17 cellular contexts compared by ENCODE assay signal in the genomic region with DNA sequence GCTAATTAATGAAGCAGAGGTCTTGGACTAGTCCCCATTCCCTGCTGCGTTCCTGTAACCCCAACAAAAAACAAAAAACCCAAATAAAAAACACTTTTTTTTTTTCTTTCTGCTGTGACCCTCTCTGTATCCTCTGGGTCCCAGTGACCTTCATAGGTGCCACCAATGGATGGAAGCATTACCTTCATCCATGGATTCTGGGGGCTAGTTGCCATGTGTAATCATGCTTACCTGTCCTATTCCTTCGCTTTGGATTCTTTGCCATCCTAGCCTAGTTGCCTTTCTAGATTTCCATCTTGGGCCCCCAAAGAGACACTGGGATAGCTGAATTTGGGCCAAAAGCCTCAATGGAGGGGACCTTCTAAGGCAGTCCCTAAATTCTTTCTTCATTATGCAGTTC.
DNase-seq lines count a peak whose midpoint lies in the region; ATAC-seq and TF ChIP-seq lines count a peak whose summit lies in the region.
"Had no signal": no experiment of that assay in that cellular context is flagged by ENCODE, and none has a peak within 500 bp of the region (broad histone marks: within the 10 kb centered on the region; RNA-seq: fewer than 3 reads in every experiment).

No MANE protein-coding gene starts in this region.

- POLR2A ChIA-PET in activated CD4-positive, alpha-beta memory T cell treated with anti-CD3 and anti-CD28 coated beads, Interleukin-2, amount 10 ng/mL, durations not matched to agents 7 days and 5 days (lab: Charles Lee): no interaction called here

- no peak overlapping the region for H3K27ac Mint-ChIP-seq in activated naive CD4-positive, alpha-beta T cell treated with anti-CD3 and anti-CD28 coated beads, Interleukin-2, amount 50 U/mL, for 72 hours
- no peak overlapping the region for H3K27ac Mint-ChIP-seq in activated CD4-positive, alpha-beta memory T cell treated with anti-CD3 and anti-CD28 coated beads, Interleukin-2, amount 10 ng/mL, durations not matched to agents 7 days and 5 days
- H3K27ac Mint-ChIP-seq: H9 had no signal

- WGBS in aorta, 2 donors: 82 to 87% methylated on average over 2 of the region's 2 CpGs

- no peaks in the 10 kb centered on the region for H3K27me3 ChIP-seq in aorta (ENCODE audit: control insufficient read depth in 1 of 2, insufficient read depth in 2 of 2, low read length in 1 of 2)

- CTCF ChIA-PET in activated CD4-positive, alpha-beta memory T cell treated with anti-CD3 and anti-CD28 coated beads, Interleukin-2, amount 10 ng/mL, durations not matched to agents 7 days and 5 days (lab: Charles Lee): no interaction called here

- H3K9me3 Mint-ChIP-seq in activated naive CD4-positive, alpha-beta T cell treated with anti-CD3 and anti-CD28 coated beads, Interleukin-2, amount 50 U/mL, for 72 hours: peaks cover 0 to 19% of the 10 kb centered on the region in 2 donors
- H3K9me3 Mint-ChIP-seq in activated CD4-positive, alpha-beta memory T cell treated with anti-CD3 and anti-CD28 coated beads, Interleukin-2, amount 10 ng/mL, durations not matched to agents 7 days and 5 days: peaks cover 20% of the 10 kb centered on the region
- H3K9me3 Mint-ChIP-seq: central memory CD8-positive, alpha-beta T cell had no signal

- peaks cover 0 to 10% of the 10 kb centered on the region in 2 donors for H3K36me3 Mint-ChIP-seq in activated naive CD4-positive, alpha-beta T cell treated with anti-CD3 and anti-CD28 coated beads, Interleukin-2, amount 50 U/mL, for 72 hours
- H3K36me3 Mint-ChIP-seq in activated CD4-positive, alpha-beta memory T cell treated with anti-CD3 and anti-CD28 coated beads, Interleukin-2, amount 10 ng/mL, durations not matched to agents 7 days and 5 days (ENCODE audit: low read depth): no peaks in the 10 kb centered on the region

- H3K27ac ChIP-seq in aorta (ENCODE audit: low read depth in 1 of 2, low read length in 2 of 2): no peak overlapping the region

- intact Hi-C loops in aorta (cut with DNase I): no loop called here

- peak; percentile 0 for DNase-seq in AG10803 (ENCODE audit: low read depth)
- peak; percentile 13 for DNase-seq in HCEC 1CT
- peak; percentile 64 for DNase-seq in OCI-M1 (lab: John Stamatoyannopoulos, UW)
- peak; percentile 1 for DNase-seq in fibroblast of the aortic adventitia (ENCODE audit: low read depth)
- no peak for DNase-seq in aorta
- no peak for DNase-seq in activated naive CD4-positive, alpha-beta T cell treated with anti-CD3 and anti-CD28 coated beads, Interleukin-2, amount 50 U/mL, for 72 hours (ENCODE audit: low spot score in 2 of 2)
- DNase-seq in AML-193 (lab: John Stamatoyannopoulos, UW): no peak
- no peak for DNase-seq in activated CD4-positive, alpha-beta memory T cell treated with anti-CD3 and anti-CD28 coated beads, Interleukin-2, amount 10 ng/mL, durations not matched to agents 7 days and 5 days
- DNase-seq: activated naive CD4-positive, alpha-beta T cell; C1 segment of cervical spinal cord; H9; hypothalamus; mammary epithelial cell; NCI-H1092; occipital lobe had no signal

- no peaks in the 10 kb centered on the region for H3K36me3 ChIP-seq in aorta (ENCODE audit: control insufficient read depth in 1 of 2, insufficient read depth in 2 of 2, low read length in 1 of 2)

- H3K4me3 Mint-ChIP-seq in activated CD4-positive, alpha-beta memory T cell treated with anti-CD3 and anti-CD28 coated beads, Interleukin-2, amount 10 ng/mL, durations not matched to agents 7 days and 5 days: no peak overlapping the region
- H3K4me3 Mint-ChIP-seq: central memory CD8-positive, alpha-beta T cell; H9 had no signal

- H3K4me3 ChIP-seq in AG10803 (ENCODE audit: low read length) (no peak overlapping the region), fibroblast of the aortic adventitia (ENCODE audit: low read depth, low read length) (no peak overlapping the region), aorta (ENCODE audit: low read length in 2 of 2) (no peak overlapping the region)
- H3K4me3 ChIP-seq: smooth muscle cell had no signal

- H3K4me1 Mint-ChIP-seq in activated CD4-positive, alpha-beta memory T cell treated with anti-CD3 and anti-CD28 coated beads, Interleukin-2, amount 10 ng/mL, durations not matched to agents 7 days and 5 days: no peaks in the 10 kb centered on the region
- H3K4me1 Mint-ChIP-seq: central memory CD8-positive, alpha-beta T cell; H9 had no signal

- peaks cover 6% of the 10 kb centered on the region for H3K9me3 ChIP-seq in aorta (ENCODE audit: control insufficient read depth, low read length)

- TF ChIP-seq CTCF in AG10803 (conservative IDR thresholded peaks at IDR 0.05; ENCODE audit: low read length) (no peak), fibroblast of the aortic adventitia (IDR thresholded peaks at IDR 0.05; ENCODE audit: insufficient read depth, low read length) (no peak)

- no peaks in the 10 kb centered on the region for H3K4me1 ChIP-seq in aorta (ENCODE audit: control insufficient read depth in 1 of 2, insufficient read depth in 2 of 2, low read length in 2 of 2)

- H3K27me3 Mint-ChIP-seq in activated CD4-positive, alpha-beta memory T cell treated with anti-CD3 and anti-CD28 coated beads, Interleukin-2, amount 10 ng/mL, durations not matched to agents 7 days and 5 days: no peaks in the 10 kb centered on the region
- H3K27me3 Mint-ChIP-seq: central memory CD8-positive, alpha-beta T cell had no signal

- no peak for ATAC-seq in aorta (ENCODE audit: low FRiP score)
- ATAC-seq in activated naive CD4-positive, alpha-beta T cell treated with anti-CD3 and anti-CD28 coated beads, Interleukin-2, amount 50 U/mL, for 72 hours: no peak

Comparison
In these comparisons a context has a peak if more than half of its experiments do, and no peak if none do; other contexts are left out.
1. DNase-seq: peak in AG10803 (single experiment), HCEC 1CT (single experiment), OCI-M1 (single experiment) and fibroblast of the aortic adventitia (single experiment); none in aorta (0 of 2), activated naive CD4-positive, alpha-beta T cell treated with anti-CD3 and anti-CD28 coated beads, Interleukin-2, amount 50 U/mL, for 72 hours (0 of 2), AML-193 (0 of 2) and activated CD4-positive, alpha-beta memory T cell treated with anti-CD3 and anti-CD28 coated beads, Interleukin-2, amount 10 ng/mL, durations not matched to agents 7 days and 5 days (single experiment).